In genomic region chr7:134779741-134780065, GRCh38 we compare ENCODE assay signal across 11 cellular contexts. TPM values are rescaled to one million over a fixed set of nuclear protein-coding genes. Genes with fewer than 3 reads are reported as not detected.
DNase-seq lines count a peak whose midpoint lies in the region; ATAC-seq and TF ChIP-seq lines count a peak whose summit lies in the region.
"Had no signal": no experiment of that assay in that cellular context is flagged by ENCODE, and none has a peak within 500 bp of the region (broad histone marks: within the 10 kb centered on the region; RNA-seq: fewer than 3 reads in every experiment).

No MANE protein-coding gene starts in this region.

- H2AFZ ChIP-seq in SK-N-SH (ENCODE audit: low read depth), result 0 out of 2 replicates have a peak overlapping the region, but pooled peaks have one; percentile 5

- peaks cover 41% of the 10 kb centered on the region for H4K20me1 ChIP-seq in SK-N-SH (ENCODE audit: insufficient read depth)

- H3K9me3 ChIP-seq in SK-N-SH (no peaks in the 10 kb centered on the region), vagina (no peaks in the 10 kb centered on the region)

- H3K4me2 ChIP-seq in SK-N-SH, result peak overlapping the region; percentile 86

- H3K4me3 ChIP-seq in SK-N-SH (ENCODE audit: low read depth in 2 of 2, low read length in 1 of 2) (peak overlapping the region; percentile 69 to 74), fibroblast of villous mesenchyme (ENCODE audit: low read depth, low read length) (peak overlapping the region; percentile 100), vagina (peak overlapping the region; percentile 62 to 63)

- H3K4me1 ChIP-seq in SK-N-SH (ENCODE audit: control insufficient read depth in 1 of 2, insufficient read depth in 2 of 2, low read depth in 1 of 2, low read length in 1 of 2) (peaks cover 32 to 39% of the 10 kb centered on the region in 2 experiments), vagina (peaks cover 41% of the 10 kb centered on the region)

- peak overlapping the region; percentile 82 for H3K9ac ChIP-seq in SK-N-SH

- no peak for ATAC-seq in HG03342 (IDR thresholded peaks at IDR 0.05; ENCODE audit: unreplicated experiment)
- no peak for ATAC-seq in GM18909 (IDR thresholded peaks at IDR 0.05; ENCODE audit: poor library complexity, unreplicated experiment)

- peaks cover 51% of the 10 kb centered on the region for H3K79me2 ChIP-seq in SK-N-SH (ENCODE audit: insufficient read depth)

- H3F3A ChIP-seq in SK-N-SH (replicated peaks; ENCODE audit: insufficient read depth), result peaks cover 24% of the 10 kb centered on the region

- H3K27me3 Mint-ChIP-seq in nephron progenitor cell (ENCODE audit: low read depth, poor library complexity), result no peaks in the 10 kb centered on the region

- peak overlapping the region; percentile 90 for H3K4me3 Mint-ChIP-seq in nephron progenitor cell

- intact Hi-C loops in vagina (cut with DNase I), result loop anchor here (5.0 to 10.0 kb wide), 2 partner anchors 87 to 155 kb away; no protein-coding TSS in a partner anchor

- POLR2A ChIA-PET in SK-N-SH (lab: Yijun Ruan, JAX), result no interaction called here
- POLR2A ChIA-PET in HEK293T (lab: Yijun Ruan, JAX), result interaction anchor here (1.1 kb wide), 1 partner anchor 9 kb away, joined by 6 read pairs; no protein-coding TSS in a partner anchor

- no peak for TF ChIP-seq POLR2A in vagina (IDR thresholded peaks at IDR 0.05)

- H3K9me2 ChIP-seq in SK-N-SH, result no peaks in the 10 kb centered on the region

- H3K27ac Mint-ChIP-seq in nephron progenitor cell, result peak overlapping the region; percentile 69

- H3K9me3 Mint-ChIP-seq in nephron progenitor cell, result no peaks in the 10 kb centered on the region

- DNase-seq in SK-N-SH (no peak), fibroblast of villous mesenchyme (ENCODE audit: low read depth) (no peak), nephron progenitor cell (no peak), vagina (ENCODE audit: extremely low spot score in 2 of 2) (no peak), HEK293T (ENCODE audit: extremely low spot score) (no peak)
- DNase-seq: activated naive CD4-positive, alpha-beta T cell treated with anti-CD3 and anti-CD28 coated beads, Interleukin-2, amount 50 U/mL, for 16 hours; NCI-H1105 treated with DMSO at 0.1 percent for 48 hours; stimulated activated naive CD4-positive, alpha-beta T cell; T-helper 1 cell had no signal

- WGBS in SK-N-SH (ENCODE audit: low lambda C conversion rate), result 2% methylated on average over 4 of the region's 4 CpGs

- H3K27ac ChIP-seq in SK-N-SH (ENCODE audit: low read depth in 2 of 2, low read length in 1 of 2) (peak overlapping the region; percentile 87 to 90), vagina (peak overlapping the region; percentile 92)

- TF ChIP-seq EP300 in SK-N-SH (IDR thresholded peaks at IDR 0.05; ENCODE audit: borderline replicate concordance in 1 of 2, low read depth in 1 of 2, low read length in 1 of 2), result no peak

- no peak for TF ChIP-seq RAD21 in SK-N-SH (IDR thresholded peaks at IDR 0.05; ENCODE audit: low read length)

- CTCF ChIA-PET in SK-N-SH (lab: Yijun Ruan, JAX) (no interaction called here), HEK293T (lab: Yijun Ruan, JAX) (no interaction called here)

- peaks cover 5% of the 10 kb centered on the region for H3K36me3 Mint-ChIP-seq in nephron progenitor cell (ENCODE audit: low read depth)

- H3K36me3 ChIP-seq in SK-N-SH (replicated peaks in 1 of 2; ENCODE audit: control insufficient read depth in 1 of 2, insufficient read depth in 2 of 2, low read length in 1 of 2), result peaks cover 25 to 30% of the 10 kb centered on the region in 2 experiments
- H3K36me3 ChIP-seq in vagina, result peaks cover 0 to 1% of the 10 kb centered on the region in 2 donors

- peaks cover 43% of the 10 kb centered on the region for H3K4me1 Mint-ChIP-seq in nephron progenitor cell

- H3K27me3 ChIP-seq in SK-N-SH (ENCODE audit: insufficient read depth), result no peaks in the 10 kb centered on the region
- no peaks in the 10 kb centered on the region for H3K27me3 ChIP-seq in vagina

- TF ChIP-seq CTCF in SK-N-SH (IDR thresholded peaks at IDR 0.05), result no peak
- TF ChIP-seq CTCF in fibroblast of villous mesenchyme (IDR thresholded peaks at IDR 0.05; ENCODE audit: insufficient read depth, low read depth, low read length), result no peak
- TF ChIP-seq CTCF in nephron progenitor cell (IDR thresholded peaks at IDR 0.05), result no peak
- no peak for TF ChIP-seq CTCF in vagina (IDR thresholded peaks at IDR 0.05)

TF ChIP-seq in SK-N-SH, 30 proteins besides CTCF, POLR2A, EP300 and RAD21 (continues in another document):
- TF ChIP-seq GATA2 (CRISPR knock-in tag; IDR thresholded peaks at IDR 0.05) (no peak), CHD2 (IDR thresholded peaks at IDR 0.05; ENCODE audit: low read length, partially characterized antibody) (no peak), RCOR1 (IDR thresholded peaks at IDR 0.05; ENCODE audit: low read length) (no peak), SMC3 (IDR thresholded peaks at IDR 0.05; ENCODE audit: low read depth, low read length) (no peak), NFIC (IDR thresholded peaks at IDR 0.05; ENCODE audit: borderline replicate concordance) (no peak), RXRA (IDR thresholded peaks at IDR 0.05; ENCODE audit: borderline replicate concordance, low read depth) (no peak), MEF2A (IDR thresholded peaks at IDR 0.05; ENCODE audit: borderline replicate concordance, low read depth) (no peak; the same call in 1 of the 2 replicates), ZBTB33 (IDR thresholded peaks at IDR 0.05; ENCODE audit: borderline replicate concordance, low read depth) (no peak), NRF1 (IDR thresholded peaks at IDR 0.05; ENCODE audit: low read depth, low read length) (no peak), SIN3A (IDR thresholded peaks at IDR 0.05; ENCODE audit: borderline replicate concordance, low read depth, low read length) (no peak), POLR2AphosphoS5 (IDR thresholded peaks at IDR 0.05; ENCODE audit: low read depth, low read length) (no peak)

TF ChIP-seq in HEK293T, 16 proteins besides CTCF, POLR2A, EP300 and RAD21:
- TF ChIP-seq FOXM1 (IDR thresholded peaks at IDR 0.05; ENCODE audit: borderline replicate concordance) (no peak), L3MBTL2 (conservative IDR thresholded peaks at IDR 0.05) (no peak), ZNF384 (IDR thresholded peaks at IDR 0.05) (no peak)

RNA-seq across cellular contexts. Expression of gene CALD1, which starts 0.3 kb away (rescaled TPM):
- polyA plus RNA-seq in SK-N-SH (2012; rRNA removed), result 299 and 303 TPM in 2 replicates
- 269 and 329 TPM in 2 replicates for polyA plus RNA-seq in SK-N-SH (2012; cell fraction: cytosol; rRNA removed)
- polyA plus RNA-seq in SK-N-SH (2012; cell fraction: nucleus; rRNA removed), result 304 and 462 TPM in 2 replicates
- 1,676 and 3,507 TPM in 2 replicates for total RNA-seq in fibroblast of villous mesenchyme
- total RNA-seq in vagina, result 343 TPM
